ENCODE assay signal across 1 cellular context in the genomic region with DNA sequence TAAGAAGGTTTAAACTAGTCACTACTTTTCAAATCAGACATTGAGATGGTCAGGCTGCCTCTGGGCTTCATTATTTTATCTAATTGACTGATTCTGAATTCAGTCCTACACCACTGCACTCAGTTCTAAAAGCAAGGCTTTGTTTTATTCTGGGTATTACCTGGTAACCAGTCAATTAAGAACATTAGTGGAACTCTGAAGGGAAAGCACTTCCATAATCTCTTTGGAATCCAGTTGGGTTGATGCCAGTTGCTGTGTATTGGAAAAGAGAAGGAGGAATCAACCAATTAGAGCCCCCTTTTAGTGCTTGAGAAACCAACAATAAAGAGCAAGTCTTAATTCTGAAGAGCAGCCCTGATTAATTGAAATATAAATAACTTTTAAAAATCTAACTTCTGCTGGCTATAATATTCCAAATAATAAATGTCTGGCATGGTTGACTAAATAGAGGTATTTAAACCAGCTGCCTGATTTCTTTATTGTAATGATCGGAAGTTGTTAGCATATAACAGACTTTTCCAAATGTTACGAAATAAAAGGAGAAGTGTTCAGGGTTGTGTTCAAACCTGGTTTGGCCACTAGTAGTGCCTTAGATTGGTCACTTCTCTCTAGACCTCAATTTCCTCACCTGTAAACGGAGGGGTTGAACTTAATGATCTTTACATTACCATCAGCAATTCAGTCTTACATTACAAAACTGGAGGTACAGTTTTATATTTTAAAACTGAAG.
TF ChIP-seq lines count a peak whose summit lies in the region.

No MANE protein-coding gene starts in this region.

TF ChIP-seq in GM23338, 12 proteins besides CTCF, POLR2A, EP300 and RAD21:
- TF ChIP-seq, protein P1, sequence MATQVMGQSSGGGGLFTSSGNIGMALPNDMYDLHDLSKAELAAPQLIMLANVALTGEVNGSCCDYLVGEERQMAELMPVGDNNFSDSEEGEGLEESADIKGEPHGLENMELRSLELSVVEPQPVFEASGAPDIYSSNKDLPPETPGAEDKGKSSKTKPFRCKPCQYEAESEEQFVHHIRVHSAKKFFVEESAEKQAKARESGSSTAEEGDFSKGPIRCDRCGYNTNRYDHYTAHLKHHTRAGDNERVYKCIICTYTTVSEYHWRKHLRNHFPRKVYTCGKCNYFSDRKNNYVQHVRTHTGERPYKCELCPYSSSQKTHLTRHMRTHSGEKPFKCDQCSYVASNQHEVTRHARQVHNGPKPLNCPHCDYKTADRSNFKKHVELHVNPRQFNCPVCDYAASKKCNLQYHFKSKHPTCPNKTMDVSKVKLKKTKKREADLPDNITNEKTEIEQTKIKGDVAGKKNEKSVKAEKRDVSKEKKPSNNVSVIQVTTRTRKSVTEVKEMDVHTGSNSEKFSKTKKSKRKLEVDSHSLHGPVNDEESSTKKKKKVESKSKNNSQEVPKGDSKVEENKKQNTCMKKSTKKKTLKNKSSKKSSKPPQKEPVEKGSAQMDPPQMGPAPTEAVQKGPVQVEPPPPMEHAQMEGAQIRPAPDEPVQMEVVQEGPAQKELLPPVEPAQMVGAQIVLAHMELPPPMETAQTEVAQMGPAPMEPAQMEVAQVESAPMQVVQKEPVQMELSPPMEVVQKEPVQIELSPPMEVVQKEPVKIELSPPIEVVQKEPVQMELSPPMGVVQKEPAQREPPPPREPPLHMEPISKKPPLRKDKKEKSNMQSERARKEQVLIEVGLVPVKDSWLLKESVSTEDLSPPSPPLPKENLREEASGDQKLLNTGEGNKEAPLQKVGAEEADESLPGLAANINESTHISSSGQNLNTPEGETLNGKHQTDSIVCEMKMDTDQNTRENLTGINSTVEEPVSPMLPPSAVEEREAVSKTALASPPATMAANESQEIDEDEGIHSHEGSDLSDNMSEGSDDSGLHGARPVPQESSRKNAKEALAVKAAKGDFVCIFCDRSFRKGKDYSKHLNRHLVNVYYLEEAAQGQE (IDR thresholded peaks at IDR 0.05; ENCODE audit: unreplicated experiment), result no peak
- TF ChIP-seq, protein P2, sequence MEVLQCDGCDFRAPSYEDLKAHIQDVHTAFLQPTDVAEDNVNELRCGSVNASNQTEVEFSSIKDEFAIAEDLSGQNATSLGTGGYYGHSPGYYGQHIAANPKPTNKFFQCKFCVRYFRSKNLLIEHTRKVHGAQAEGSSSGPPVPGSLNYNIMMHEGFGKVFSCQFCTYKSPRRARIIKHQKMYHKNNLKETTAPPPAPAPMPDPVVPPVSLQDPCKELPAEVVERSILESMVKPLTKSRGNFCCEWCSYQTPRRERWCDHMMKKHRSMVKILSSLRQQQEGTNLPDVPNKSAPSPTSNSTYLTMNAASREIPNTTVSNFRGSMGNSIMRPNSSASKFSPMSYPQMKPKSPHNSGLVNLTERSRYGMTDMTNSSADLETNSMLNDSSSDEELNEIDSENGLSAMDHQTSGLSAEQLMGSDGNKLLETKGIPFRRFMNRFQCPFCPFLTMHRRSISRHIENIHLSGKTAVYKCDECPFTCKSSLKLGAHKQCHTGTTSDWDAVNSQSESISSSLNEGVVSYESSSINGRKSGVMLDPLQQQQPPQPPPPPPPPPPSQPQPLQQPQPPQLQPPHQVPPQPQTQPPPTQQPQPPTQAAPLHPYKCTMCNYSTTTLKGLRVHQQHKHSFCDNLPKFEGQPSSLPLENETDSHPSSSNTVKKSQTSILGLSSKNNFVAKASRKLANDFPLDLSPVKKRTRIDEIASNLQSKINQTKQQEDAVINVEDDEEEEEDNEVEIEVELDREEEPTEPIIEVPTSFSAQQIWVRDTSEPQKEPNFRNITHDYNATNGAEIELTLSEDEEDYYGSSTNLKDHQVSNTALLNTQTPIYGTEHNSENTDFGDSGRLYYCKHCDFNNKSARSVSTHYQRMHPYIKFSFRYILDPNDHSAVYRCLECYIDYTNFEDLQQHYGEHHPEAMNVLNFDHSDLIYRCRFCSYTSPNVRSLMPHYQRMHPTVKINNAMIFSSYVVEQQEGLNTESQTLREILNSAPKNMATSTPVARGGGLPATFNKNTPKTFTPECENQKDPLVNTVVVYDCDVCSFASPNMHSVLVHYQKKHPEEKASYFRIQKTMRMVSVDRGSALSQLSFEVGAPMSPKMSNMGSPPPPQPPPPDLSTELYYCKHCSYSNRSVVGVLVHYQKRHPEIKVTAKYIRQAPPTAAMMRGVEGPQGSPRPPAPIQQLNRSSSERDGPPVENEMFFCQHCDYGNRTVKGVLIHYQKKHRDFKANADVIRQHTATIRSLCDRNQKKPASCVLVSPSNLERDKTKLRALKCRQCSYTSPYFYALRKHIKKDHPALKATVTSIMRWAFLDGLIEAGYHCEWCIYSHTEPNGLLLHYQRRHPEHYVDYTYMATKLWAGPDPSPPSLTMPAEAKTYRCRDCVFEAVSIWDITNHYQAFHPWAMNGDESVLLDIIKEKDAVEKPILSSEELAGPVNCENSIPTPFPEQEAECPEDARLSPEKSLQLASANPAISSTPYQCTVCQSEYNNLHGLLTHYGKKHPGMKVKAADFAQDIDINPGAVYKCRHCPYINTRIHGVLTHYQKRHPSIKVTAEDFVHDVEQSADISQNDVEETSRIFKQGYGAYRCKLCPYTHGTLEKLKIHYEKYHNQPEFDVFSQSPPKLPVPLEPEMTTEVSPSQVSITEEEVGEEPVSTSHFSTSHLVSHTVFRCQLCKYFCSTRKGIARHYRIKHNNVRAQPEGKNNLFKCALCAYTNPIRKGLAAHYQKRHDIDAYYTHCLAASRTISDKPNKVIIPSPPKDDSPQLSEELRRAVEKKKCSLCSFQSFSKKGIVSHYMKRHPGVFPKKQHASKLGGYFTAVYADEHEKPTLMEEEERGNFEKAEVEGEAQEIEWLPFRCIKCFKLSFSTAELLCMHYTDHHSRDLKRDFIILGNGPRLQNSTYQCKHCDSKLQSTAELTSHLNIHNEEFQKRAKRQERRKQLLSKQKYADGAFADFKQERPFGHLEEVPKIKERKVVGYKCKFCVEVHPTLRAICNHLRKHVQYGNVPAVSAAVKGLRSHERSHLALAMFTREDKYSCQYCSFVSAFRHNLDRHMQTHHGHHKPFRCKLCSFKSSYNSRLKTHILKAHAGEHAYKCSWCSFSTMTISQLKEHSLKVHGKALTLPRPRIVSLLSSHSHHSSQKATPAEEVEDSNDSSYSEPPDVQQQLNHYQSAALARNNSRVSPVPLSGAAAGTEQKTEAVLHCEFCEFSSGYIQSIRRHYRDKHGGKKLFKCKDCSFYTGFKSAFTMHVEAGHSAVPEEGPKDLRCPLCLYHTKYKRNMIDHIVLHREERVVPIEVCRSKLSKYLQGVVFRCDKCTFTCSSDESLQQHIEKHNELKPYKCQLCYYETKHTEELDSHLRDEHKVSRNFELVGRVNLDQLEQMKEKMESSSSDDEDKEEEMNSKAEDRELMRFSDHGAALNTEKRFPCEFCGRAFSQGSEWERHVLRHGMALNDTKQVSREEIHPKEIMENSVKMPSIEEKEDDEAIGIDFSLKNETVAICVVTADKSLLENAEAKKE (CRISPR knock-in tag; IDR thresholded peaks at IDR 0.05), result no peak
- TF ChIP-seq STAT1 (IDR thresholded peaks at IDR 0.05; ENCODE audit: unreplicated experiment) (no peak), EZH2phosphoT487 (IDR thresholded peaks at IDR 0.05; ENCODE audit: unreplicated experiment) (no peak), POLR2AphosphoS5 (IDR thresholded peaks at IDR 0.05; ENCODE audit: low read depth) (no peak), ZNF114 (CRISPR knock-in tag; IDR thresholded peaks at IDR 0.05) (no peak)
- TF ChIP-seq, protein P3, sequence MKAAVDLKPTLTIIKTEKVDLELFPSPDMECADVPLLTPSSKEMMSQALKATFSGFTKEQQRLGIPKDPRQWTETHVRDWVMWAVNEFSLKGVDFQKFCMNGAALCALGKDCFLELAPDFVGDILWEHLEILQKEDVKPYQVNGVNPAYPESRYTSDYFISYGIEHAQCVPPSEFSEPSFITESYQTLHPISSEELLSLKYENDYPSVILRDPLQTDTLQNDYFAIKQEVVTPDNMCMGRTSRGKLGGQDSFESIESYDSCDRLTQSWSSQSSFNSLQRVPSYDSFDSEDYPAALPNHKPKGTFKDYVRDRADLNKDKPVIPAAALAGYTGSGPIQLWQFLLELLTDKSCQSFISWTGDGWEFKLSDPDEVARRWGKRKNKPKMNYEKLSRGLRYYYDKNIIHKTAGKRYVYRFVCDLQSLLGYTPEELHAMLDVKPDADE (IDR thresholded peaks at IDR 0.05), result no peak
